ENCODE assay signal across 1 cellular context in genomic region chrX:78139160-78140123, GRCh38.
TF ChIP-seq lines count a peak whose summit lies in the region.

Gene TAF9B (minus strand): TSS chrX:78139650. CDS start chrX:78139611, 39 bp downstream.

TF ChIP-seq in HepG2, 621 proteins besides CTCF, POLR2A, EP300 and RAD21 (continued from another document and continues in another):
- no peak for TF ChIP-seq GZF1 (CRISPR knock-in tag; IDR thresholded peaks at IDR 0.05)
- TF ChIP-seq, protein P1, sequence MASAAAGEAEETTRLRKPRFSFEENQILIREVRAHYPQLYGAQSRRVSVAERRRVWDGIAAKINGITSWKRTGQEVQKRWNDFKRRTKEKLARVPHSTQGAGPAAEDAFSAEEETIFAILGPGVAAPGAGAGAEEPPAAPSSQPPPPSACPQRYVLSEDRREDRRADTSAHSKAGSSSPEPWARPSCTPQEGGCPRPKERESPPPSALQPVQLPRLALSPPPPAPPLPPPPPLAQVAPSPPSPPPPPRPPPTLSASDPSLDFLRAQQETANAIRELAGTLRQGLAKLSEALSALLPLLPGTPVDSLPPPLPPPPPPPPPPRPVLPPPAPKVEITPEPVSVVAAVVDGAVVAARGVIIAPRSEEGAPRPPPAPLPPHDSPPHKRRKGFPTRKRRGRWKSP (CRISPR knock-in tag; IDR thresholded peaks at IDR 0.05), result no peak
- no peak for TF ChIP-seq ZFP82 (CRISPR knock-in tag; IDR thresholded peaks at IDR 0.05; ENCODE audit: borderline replicate concordance)
- TF ChIP-seq SMYD3 (CRISPR knock-in tag; IDR thresholded peaks at IDR 0.05), result no peak
- TF ChIP-seq ZNF207 (IDR thresholded peaks at IDR 0.05; ENCODE audit: borderline replicate concordance), result no peak
- TF ChIP-seq FOXC1 (CRISPR knock-in tag; IDR thresholded peaks at IDR 0.05; ENCODE audit: borderline replicate concordance), result no peak
- no peak for TF ChIP-seq ZFP36 (IDR thresholded peaks at IDR 0.05; ENCODE audit: borderline replicate concordance, low read depth, low read length, partially characterized antibody)
- no peak for TF ChIP-seq ELF4 (CRISPR knock-in tag; IDR thresholded peaks at IDR 0.05; ENCODE audit: borderline replicate concordance)
- TF ChIP-seq ZNF446 (CRISPR knock-in tag; IDR thresholded peaks at IDR 0.05), result no peak
- no peak for TF ChIP-seq ZBTB4 (CRISPR knock-in tag; IDR thresholded peaks at IDR 0.05; ENCODE audit: borderline replicate concordance)
- TF ChIP-seq, protein P2, sequence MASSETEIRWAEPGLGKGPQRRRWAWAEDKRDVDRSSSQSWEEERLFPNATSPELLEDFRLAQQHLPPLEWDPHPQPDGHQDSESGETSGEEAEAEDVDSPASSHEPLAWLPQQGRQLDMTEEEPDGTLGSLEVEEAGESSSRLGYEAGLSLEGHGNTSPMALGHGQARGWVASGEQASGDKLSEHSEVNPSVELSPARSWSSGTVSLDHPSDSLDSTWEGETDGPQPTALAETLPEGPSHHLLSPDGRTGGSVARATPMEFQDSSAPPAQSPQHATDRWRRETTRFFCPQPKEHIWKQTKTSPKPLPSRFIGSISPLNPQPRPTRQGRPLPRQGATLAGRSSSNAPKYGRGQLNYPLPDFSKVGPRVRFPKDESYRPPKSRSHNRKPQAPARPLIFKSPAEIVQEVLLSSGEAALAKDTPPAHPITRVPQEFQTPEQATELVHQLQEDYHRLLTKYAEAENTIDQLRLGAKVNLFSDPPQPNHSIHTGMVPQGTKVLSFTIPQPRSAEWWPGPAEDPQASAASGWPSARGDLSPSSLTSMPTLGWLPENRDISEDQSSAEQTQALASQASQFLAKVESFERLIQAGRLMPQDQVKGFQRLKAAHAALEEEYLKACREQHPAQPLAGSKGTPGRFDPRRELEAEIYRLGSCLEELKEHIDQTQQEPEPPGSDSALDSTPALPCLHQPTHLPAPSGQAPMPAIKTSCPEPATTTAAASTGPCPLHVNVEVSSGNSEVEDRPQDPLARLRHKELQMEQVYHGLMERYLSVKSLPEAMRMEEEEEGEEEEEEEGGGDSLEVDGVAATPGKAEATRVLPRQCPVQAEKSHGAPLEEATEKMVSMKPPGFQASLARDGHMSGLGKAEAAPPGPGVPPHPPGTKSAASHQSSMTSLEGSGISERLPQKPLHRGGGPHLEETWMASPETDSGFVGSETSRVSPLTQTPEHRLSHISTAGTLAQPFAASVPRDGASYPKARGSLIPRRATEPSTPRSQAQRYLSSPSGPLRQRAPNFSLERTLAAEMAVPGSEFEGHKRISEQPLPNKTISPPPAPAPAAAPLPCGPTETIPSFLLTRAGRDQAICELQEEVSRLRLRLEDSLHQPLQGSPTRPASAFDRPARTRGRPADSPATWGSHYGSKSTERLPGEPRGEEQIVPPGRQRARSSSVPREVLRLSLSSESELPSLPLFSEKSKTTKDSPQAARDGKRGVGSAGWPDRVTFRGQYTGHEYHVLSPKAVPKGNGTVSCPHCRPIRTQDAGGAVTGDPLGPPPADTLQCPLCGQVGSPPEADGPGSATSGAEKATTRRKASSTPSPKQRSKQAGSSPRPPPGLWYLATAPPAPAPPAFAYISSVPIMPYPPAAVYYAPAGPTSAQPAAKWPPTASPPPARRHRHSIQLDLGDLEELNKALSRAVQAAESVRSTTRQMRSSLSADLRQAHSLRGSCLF (CRISPR knock-in tag; IDR thresholded peaks at IDR 0.05; ENCODE audit: borderline replicate concordance), result no peak
- TF ChIP-seq, protein P3, sequence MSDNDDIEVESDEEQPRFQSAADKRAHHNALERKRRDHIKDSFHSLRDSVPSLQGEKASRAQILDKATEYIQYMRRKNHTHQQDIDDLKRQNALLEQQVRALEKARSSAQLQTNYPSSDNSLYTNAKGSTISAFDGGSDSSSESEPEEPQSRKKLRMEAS (IDR thresholded peaks at IDR 0.05), result no peak
- TF ChIP-seq ZNF326 (CRISPR knock-in tag; IDR thresholded peaks at IDR 0.05; ENCODE audit: borderline replicate concordance), result no peak
- TF ChIP-seq, protein P4, sequence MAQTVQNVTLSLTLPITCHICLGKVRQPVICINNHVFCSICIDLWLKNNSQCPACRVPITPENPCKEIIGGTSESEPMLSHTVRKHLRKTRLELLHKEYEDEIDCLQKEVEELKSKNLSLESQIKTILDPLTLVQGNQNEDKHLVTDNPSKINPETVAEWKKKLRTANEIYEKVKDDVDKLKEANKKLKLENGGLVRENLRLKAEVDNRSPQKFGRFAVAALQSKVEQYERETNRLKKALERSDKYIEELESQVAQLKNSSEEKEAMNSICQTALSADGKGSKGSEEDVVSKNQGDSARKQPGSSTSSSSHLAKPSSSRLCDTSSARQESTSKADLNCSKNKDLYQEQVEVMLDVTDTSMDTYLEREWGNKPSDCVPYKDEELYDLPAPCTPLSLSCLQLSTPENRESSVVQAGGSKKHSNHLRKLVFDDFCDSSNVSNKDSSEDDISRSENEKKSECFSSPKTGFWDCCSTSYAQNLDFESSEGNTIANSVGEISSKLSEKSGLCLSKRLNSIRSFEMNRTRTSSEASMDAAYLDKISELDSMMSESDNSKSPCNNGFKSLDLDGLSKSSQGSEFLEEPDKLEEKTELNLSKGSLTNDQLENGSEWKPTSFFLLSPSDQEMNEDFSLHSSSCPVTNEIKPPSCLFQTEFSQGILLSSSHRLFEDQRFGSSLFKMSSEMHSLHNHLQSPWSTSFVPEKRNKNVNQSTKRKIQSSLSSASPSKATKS (CRISPR knock-in tag; IDR thresholded peaks at IDR 0.05), result no peak
- TF ChIP-seq, protein P5, sequence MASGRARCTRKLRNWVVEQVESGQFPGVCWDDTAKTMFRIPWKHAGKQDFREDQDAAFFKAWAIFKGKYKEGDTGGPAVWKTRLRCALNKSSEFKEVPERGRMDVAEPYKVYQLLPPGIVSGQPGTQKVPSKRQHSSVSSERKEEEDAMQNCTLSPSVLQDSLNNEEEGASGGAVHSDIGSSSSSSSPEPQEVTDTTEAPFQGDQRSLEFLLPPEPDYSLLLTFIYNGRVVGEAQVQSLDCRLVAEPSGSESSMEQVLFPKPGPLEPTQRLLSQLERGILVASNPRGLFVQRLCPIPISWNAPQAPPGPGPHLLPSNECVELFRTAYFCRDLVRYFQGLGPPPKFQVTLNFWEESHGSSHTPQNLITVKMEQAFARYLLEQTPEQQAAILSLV (CRISPR knock-in tag; IDR thresholded peaks at IDR 0.05; ENCODE audit: borderline replicate concordance), result no peak
- no peak for TF ChIP-seq KDM6A (CRISPR knock-in tag; IDR thresholded peaks at IDR 0.05; ENCODE audit: low read depth)
- TF ChIP-seq SOX5 (CRISPR knock-in tag; IDR thresholded peaks at IDR 0.05; ENCODE audit: borderline replicate concordance), result no peak
- peak; percentile 71; the same call in 1 of the 2 replicates for TF ChIP-seq ZNF501 (CRISPR knock-in tag; IDR thresholded peaks at IDR 0.05)
- no peak for TF ChIP-seq MTA3 (CRISPR knock-in tag; IDR thresholded peaks at IDR 0.05)
- TF ChIP-seq TGIF2 (CRISPR knock-in tag; IDR thresholded peaks at IDR 0.05), result no peak
- TF ChIP-seq AGO1 (IDR thresholded peaks at IDR 0.05; ENCODE audit: low read depth, low read length, poor library complexity, severe bottlenecking), result peak; percentile 86
- TF ChIP-seq SRF (IDR thresholded peaks at IDR 0.05; ENCODE audit: low read depth, low read length), result no peak
- no peak for TF ChIP-seq ZNF670 (CRISPR knock-in tag; IDR thresholded peaks at IDR 0.05; ENCODE audit: borderline replicate concordance)
- no peak for TF ChIP-seq ZNF292 (CRISPR knock-in tag; IDR thresholded peaks at IDR 0.05; ENCODE audit: borderline replicate concordance, low read depth)
- TF ChIP-seq GTF3A (CRISPR knock-in tag; conservative IDR thresholded peaks at IDR 0.05), result no peak
- TF ChIP-seq ZNF354B (CRISPR knock-in tag; IDR thresholded peaks at IDR 0.05), result no peak
- TF ChIP-seq, protein P6, sequence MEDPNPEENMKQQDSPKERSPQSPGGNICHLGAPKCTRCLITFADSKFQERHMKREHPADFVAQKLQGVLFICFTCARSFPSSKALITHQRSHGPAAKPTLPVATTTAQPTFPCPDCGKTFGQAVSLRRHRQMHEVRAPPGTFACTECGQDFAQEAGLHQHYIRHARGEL (CRISPR knock-in tag; IDR thresholded peaks at IDR 0.05), result no peak
- TF ChIP-seq, protein P7, sequence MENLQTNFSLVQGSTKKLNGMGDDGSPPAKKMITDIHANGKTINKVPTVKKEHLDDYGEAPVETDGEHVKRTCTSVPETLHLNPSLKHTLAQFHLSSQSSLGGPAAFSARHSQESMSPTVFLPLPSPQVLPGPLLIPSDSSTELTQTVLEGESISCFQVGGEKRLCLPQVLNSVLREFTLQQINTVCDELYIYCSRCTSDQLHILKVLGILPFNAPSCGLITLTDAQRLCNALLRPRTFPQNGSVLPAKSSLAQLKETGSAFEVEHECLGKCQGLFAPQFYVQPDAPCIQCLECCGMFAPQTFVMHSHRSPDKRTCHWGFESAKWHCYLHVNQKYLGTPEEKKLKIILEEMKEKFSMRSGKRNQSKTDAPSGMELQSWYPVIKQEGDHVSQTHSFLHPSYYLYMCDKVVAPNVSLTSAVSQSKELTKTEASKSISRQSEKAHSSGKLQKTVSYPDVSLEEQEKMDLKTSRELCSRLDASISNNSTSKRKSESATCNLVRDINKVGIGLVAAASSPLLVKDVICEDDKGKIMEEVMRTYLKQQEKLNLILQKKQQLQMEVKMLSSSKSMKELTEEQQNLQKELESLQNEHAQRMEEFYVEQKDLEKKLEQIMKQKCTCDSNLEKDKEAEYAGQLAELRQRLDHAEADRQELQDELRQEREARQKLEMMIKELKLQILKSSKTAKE (CRISPR knock-in tag; IDR thresholded peaks at IDR 0.05; ENCODE audit: borderline replicate concordance), result no peak
- no peak for TF ChIP-seq PRMT3 (CRISPR knock-in tag; IDR thresholded peaks at IDR 0.05; ENCODE audit: borderline replicate concordance, low read depth)
- TF ChIP-seq SKI (IDR thresholded peaks at IDR 0.05; ENCODE audit: partially characterized antibody), result no peak
- no peak for TF ChIP-seq PAWR (CRISPR knock-in tag; IDR thresholded peaks at IDR 0.05; ENCODE audit: borderline replicate concordance)
- no peak for TF ChIP-seq ZNF567 (CRISPR knock-in tag; IDR thresholded peaks at IDR 0.05; ENCODE audit: borderline replicate concordance)
- no peak for TF ChIP-seq AGO2 (optimal IDR thresholded peaks at IDR 0.05; ENCODE audit: low read depth, low read length)
- TF ChIP-seq ZSCAN22 (CRISPR knock-in tag; IDR thresholded peaks at IDR 0.05), result no peak
- TF ChIP-seq ZNF616 (CRISPR knock-in tag; IDR thresholded peaks at IDR 0.05; ENCODE audit: low read depth), result no peak
- no peak for TF ChIP-seq SIN3A (IDR thresholded peaks at IDR 0.05; ENCODE audit: borderline replicate concordance, low read depth, low read length)
- no peak for TF ChIP-seq BRCA1 (CRISPR knock-in tag; IDR thresholded peaks at IDR 0.05)
- TF ChIP-seq ZNF644 (CRISPR knock-in tag; IDR thresholded peaks at IDR 0.05; ENCODE audit: low read depth), result 0 out of 2 replicates have a peak, but pooled peaks have one; percentile 15
- TF ChIP-seq, protein P8, sequence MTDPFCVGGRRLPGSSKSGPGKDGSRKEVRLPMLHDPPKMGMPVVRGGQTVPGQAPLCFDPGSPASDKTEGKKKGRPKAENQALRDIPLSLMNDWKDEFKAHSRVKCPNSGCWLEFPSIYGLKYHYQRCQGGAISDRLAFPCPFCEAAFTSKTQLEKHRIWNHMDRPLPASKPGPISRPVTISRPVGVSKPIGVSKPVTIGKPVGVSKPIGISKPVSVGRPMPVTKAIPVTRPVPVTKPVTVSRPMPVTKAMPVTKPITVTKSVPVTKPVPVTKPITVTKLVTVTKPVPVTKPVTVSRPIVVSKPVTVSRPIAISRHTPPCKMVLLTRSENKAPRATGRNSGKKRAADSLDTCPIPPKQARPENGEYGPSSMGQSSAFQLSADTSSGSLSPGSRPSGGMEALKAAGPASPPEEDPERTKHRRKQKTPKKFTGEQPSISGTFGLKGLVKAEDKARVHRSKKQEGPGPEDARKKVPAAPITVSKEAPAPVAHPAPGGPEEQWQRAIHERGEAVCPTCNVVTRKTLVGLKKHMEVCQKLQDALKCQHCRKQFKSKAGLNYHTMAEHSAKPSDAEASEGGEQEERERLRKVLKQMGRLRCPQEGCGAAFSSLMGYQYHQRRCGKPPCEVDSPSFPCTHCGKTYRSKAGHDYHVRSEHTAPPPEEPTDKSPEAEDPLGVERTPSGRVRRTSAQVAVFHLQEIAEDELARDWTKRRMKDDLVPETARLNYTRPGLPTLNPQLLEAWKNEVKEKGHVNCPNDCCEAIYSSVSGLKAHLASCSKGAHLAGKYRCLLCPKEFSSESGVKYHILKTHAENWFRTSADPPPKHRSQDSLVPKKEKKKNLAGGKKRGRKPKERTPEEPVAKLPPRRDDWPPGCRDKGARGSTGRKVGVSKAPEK (CRISPR knock-in tag; IDR thresholded peaks at IDR 0.05; ENCODE audit: borderline replicate concordance), result no peak
- TF ChIP-seq ATF7 (IDR thresholded peaks at IDR 0.05), result no peak
- TF ChIP-seq ATF7 (CRISPR knock-in tag; IDR thresholded peaks at IDR 0.05), result no peak
- no peak for TF ChIP-seq CENPT (CRISPR knock-in tag; IDR thresholded peaks at IDR 0.05; ENCODE audit: low read depth)
- no peak for TF ChIP-seq ZNF12 (CRISPR knock-in tag; IDR thresholded peaks at IDR 0.05)
- TF ChIP-seq ZFP36L2 (CRISPR knock-in tag; IDR thresholded peaks at IDR 0.05), result no peak
- TF ChIP-seq ZNF782 (CRISPR knock-in tag; IDR thresholded peaks at IDR 0.05; ENCODE audit: borderline replicate concordance), result no peak
- no peak for TF ChIP-seq NCOR1 (IDR thresholded peaks at IDR 0.05; ENCODE audit: borderline replicate concordance, low read length)
- no peak for TF ChIP-seq ZNF678 (CRISPR knock-in tag; IDR thresholded peaks at IDR 0.05)
- no peak for TF ChIP-seq GABPA (IDR thresholded peaks at IDR 0.05; ENCODE audit: low read depth, low read length)
- TF ChIP-seq GABPA (CRISPR knock-in tag; IDR thresholded peaks at IDR 0.05; ENCODE audit: low read depth), result peak; percentile 40; the same call in 1 of the 2 replicates
